1 cellular context compared by ENCODE assay signal in the genomic region with DNA sequence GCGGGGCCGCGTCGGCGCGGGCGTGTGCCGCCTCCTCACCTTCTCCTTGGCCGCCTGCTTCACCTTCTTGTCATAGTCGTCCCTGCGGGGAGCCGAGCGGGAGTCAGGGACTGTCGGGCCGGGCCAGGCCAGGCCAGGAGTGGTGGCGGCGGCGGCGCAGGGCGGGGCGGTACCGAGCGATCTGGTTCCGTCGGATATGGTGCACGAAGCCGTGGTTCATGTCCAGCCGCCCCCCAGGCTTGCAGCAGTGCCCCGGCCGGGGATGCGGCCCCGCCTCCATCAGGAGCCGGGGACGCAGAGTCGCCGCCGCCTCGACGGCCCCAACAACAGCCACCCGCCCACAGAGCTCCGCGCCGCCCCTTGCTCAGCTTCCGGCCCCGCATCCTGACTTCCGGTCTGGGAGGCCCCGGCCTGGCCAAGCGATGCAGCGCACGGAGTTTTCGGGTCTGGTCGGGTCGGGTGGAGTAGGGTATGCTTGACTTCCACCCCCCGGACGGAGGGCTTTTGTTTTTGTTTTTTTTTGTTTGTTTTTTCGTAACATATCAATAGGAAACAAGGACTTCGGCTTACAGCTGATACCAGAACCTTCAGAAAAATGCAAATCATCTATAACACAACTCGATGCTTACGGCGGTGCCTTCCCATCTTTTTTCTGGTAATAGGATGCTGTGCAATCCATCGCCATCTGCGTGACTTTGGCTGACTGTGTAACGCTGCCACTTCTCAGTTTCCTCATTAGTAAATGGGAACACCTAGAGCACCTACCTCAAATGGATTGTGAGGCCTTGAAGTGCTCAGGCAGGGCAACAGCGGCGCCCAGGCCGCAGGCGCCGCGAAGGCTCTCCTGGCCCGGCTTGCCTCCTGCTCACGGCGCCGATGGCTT.
TF ChIP-seq lines count a peak whose summit lies in the region.

A gene with protein sequence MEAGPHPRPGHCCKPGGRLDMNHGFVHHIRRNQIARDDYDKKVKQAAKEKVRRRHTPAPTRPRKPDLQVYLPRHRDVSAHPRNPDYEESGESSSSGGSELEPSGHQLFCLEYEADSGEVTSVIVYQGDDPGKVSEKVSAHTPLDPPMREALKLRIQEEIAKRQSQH (minus strand): TSS at position 362 of the 883 bp plus-strand sequence. CDS start 82 bp downstream, at position 280.

TF ChIP-seq in HepG2, 621 proteins besides CTCF, POLR2A, EP300 and RAD21 (continued from another document and continues in another):
- TF ChIP-seq, protein P1, sequence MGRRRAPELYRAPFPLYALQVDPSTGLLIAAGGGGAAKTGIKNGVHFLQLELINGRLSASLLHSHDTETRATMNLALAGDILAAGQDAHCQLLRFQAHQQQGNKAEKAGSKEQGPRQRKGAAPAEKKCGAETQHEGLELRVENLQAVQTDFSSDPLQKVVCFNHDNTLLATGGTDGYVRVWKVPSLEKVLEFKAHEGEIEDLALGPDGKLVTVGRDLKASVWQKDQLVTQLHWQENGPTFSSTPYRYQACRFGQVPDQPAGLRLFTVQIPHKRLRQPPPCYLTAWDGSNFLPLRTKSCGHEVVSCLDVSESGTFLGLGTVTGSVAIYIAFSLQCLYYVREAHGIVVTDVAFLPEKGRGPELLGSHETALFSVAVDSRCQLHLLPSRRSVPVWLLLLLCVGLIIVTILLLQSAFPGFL (CRISPR knock-in tag; IDR thresholded peaks at IDR 0.05), result 0 out of 2 replicates have a peak, but pooled peaks have one; percentile 55
- peak; percentile 86; the same call in 1 of the 2 replicates for TF ChIP-seq ZNF788 (CRISPR knock-in tag; IDR thresholded peaks at IDR 0.05; ENCODE audit: borderline replicate concordance)
- TF ChIP-seq MAFK (conservative IDR thresholded peaks at IDR 0.05 in 1 of 2, IDR thresholded peaks at IDR 0.05 in 1 of 2; ENCODE audit: low read length in 2 of 2), result no peak
- TF ChIP-seq RAD51 (IDR thresholded peaks at IDR 0.05; ENCODE audit: borderline replicate concordance), result no peak
- peak; percentile 63; the same call in 1 of the 2 replicates for TF ChIP-seq ZBTB3 (CRISPR knock-in tag; IDR thresholded peaks at IDR 0.05; ENCODE audit: borderline replicate concordance, low read depth)
- no peak for TF ChIP-seq ZNF251 (CRISPR knock-in tag; IDR thresholded peaks at IDR 0.05)
- 0 out of 2 replicates have a peak, but pooled peaks have one; percentile 64 for TF ChIP-seq ZNF318 (CRISPR knock-in tag; IDR thresholded peaks at IDR 0.05)
- no peak for TF ChIP-seq NKX3-1 (CRISPR knock-in tag; IDR thresholded peaks at IDR 0.05)
- TF ChIP-seq LBX2 (CRISPR knock-in tag; IDR thresholded peaks at IDR 0.05; ENCODE audit: borderline replicate concordance), result peak; percentile 85; the same call in 1 of the 2 replicates
- no peak; the same call in 1 of the 2 replicates for TF ChIP-seq ZSCAN29 (CRISPR knock-in tag; conservative IDR thresholded peaks at IDR 0.05)
- TF ChIP-seq TFDP2 (CRISPR knock-in tag; IDR thresholded peaks at IDR 0.05), result peak; percentile 91
- TF ChIP-seq, protein P2, sequence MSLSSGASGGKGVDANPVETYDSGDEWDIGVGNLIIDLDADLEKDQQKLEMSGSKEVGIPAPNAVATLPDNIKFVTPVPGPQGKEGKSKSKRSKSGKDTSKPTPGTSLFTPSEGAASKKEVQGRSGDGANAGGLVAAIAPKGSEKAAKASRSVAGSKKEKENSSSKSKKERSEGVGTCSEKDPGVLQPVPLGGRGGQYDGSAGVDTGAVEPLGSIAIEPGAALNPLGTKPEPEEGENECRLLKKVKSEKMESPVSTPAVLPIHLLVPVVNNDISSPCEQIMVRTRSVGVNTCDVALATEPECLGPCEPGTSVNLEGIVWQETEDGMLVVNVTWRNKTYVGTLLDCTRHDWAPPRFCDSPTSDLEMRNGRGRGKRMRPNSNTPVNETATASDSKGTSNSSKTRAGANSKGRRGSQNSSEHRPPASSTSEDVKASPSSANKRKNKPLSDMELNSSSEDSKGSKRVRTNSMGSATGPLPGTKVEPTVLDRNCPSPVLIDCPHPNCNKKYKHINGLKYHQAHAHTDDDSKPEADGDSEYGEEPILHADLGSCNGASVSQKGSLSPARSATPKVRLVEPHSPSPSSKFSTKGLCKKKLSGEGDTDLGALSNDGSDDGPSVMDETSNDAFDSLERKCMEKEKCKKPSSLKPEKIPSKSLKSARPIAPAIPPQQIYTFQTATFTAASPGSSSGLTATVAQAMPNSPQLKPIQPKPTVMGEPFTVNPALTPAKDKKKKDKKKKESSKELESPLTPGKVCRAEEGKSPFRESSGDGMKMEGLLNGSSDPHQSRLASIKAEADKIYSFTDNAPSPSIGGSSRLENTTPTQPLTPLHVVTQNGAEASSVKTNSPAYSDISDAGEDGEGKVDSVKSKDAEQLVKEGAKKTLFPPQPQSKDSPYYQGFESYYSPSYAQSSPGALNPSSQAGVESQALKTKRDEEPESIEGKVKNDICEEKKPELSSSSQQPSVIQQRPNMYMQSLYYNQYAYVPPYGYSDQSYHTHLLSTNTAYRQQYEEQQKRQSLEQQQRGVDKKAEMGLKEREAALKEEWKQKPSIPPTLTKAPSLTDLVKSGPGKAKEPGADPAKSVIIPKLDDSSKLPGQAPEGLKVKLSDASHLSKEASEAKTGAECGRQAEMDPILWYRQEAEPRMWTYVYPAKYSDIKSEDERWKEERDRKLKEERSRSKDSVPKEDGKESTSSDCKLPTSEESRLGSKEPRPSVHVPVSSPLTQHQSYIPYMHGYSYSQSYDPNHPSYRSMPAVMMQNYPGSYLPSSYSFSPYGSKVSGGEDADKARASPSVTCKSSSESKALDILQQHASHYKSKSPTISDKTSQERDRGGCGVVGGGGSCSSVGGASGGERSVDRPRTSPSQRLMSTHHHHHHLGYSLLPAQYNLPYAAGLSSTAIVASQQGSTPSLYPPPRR (CRISPR knock-in tag; IDR thresholded peaks at IDR 0.05; ENCODE audit: borderline replicate concordance), result peak; percentile 53; the same call in 1 of the 2 replicates
- TF ChIP-seq, protein P3, sequence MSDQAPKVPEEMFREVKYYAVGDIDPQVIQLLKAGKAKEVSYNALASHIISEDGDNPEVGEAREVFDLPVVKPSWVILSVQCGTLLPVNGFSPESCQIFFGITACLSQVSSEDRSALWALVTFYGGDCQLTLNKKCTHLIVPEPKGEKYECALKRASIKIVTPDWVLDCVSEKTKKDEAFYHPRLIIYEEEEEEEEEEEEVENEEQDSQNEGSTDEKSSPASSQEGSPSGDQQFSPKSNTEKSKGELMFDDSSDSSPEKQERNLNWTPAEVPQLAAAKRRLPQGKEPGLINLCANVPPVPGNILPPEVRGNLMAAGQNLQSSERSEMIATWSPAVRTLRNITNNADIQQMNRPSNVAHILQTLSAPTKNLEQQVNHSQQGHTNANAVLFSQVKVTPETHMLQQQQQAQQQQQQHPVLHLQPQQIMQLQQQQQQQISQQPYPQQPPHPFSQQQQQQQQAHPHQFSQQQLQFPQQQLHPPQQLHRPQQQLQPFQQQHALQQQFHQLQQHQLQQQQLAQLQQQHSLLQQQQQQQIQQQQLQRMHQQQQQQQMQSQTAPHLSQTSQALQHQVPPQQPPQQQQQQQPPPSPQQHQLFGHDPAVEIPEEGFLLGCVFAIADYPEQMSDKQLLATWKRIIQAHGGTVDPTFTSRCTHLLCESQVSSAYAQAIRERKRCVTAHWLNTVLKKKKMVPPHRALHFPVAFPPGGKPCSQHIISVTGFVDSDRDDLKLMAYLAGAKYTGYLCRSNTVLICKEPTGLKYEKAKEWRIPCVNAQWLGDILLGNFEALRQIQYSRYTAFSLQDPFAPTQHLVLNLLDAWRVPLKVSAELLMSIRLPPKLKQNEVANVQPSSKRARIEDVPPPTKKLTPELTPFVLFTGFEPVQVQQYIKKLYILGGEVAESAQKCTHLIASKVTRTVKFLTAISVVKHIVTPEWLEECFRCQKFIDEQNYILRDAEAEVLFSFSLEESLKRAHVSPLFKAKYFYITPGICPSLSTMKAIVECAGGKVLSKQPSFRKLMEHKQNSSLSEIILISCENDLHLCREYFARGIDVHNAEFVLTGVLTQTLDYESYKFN (CRISPR knock-in tag; conservative IDR thresholded peaks at IDR 0.05), result peak; percentile 58
- TF ChIP-seq, protein P4, sequence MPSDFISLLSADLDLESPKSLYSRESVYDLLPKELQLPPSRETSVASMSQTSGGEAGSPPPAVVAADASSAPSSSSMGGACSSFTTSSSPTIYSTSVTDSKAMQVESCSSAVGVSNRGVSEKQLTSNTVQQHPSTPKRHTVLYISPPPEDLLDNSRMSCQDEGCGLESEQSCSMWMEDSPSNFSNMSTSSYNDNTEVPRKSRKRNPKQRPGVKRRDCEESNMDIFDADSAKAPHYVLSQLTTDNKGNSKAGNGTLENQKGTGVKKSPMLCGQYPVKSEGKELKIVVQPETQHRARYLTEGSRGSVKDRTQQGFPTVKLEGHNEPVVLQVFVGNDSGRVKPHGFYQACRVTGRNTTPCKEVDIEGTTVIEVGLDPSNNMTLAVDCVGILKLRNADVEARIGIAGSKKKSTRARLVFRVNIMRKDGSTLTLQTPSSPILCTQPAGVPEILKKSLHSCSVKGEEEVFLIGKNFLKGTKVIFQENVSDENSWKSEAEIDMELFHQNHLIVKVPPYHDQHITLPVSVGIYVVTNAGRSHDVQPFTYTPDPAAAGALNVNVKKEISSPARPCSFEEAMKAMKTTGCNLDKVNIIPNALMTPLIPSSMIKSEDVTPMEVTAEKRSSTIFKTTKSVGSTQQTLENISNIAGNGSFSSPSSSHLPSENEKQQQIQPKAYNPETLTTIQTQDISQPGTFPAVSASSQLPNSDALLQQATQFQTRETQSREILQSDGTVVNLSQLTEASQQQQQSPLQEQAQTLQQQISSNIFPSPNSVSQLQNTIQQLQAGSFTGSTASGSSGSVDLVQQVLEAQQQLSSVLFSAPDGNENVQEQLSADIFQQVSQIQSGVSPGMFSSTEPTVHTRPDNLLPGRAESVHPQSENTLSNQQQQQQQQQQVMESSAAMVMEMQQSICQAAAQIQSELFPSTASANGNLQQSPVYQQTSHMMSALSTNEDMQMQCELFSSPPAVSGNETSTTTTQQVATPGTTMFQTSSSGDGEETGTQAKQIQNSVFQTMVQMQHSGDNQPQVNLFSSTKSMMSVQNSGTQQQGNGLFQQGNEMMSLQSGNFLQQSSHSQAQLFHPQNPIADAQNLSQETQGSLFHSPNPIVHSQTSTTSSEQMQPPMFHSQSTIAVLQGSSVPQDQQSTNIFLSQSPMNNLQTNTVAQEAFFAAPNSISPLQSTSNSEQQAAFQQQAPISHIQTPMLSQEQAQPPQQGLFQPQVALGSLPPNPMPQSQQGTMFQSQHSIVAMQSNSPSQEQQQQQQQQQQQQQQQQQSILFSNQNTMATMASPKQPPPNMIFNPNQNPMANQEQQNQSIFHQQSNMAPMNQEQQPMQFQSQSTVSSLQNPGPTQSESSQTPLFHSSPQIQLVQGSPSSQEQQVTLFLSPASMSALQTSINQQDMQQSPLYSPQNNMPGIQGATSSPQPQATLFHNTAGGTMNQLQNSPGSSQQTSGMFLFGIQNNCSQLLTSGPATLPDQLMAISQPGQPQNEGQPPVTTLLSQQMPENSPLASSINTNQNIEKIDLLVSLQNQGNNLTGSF (CRISPR knock-in tag; IDR thresholded peaks at IDR 0.05), result no peak
- TF ChIP-seq DDIT3 (CRISPR knock-in tag; IDR thresholded peaks at IDR 0.05), result no peak
